ENCODE assay signal across 1 cellular context in the genomic region with DNA sequence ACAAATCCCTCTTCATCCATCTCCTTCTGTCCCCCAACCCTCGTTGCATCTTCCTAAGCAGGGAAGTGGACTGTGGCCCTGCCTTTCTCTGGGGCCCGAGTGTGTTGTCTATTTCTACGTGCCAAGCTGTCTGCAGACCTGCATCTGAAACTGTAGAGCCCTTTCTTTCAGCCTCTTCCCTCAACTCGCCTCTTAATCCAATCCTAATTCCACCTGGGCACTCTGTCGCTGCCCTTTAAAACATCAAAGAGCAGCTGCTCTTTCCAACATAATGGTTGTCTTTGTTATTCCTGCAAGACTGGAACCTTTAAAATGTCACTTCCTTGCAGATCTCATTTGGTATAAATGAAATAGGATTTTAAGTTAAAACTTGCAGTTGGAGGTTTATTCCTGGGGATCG.
TF ChIP-seq lines count a peak whose summit lies in the region.

No MANE protein-coding gene starts in this region.

TF ChIP-seq in GM23338, 12 proteins besides CTCF, POLR2A, EP300 and RAD21 (continued from another document):
- TF ChIP-seq ZNF462 (CRISPR knock-in tag; IDR thresholded peaks at IDR 0.05) (no peak), ZNF114 (CRISPR knock-in tag; IDR thresholded peaks at IDR 0.05) (no peak), EZH2phosphoT487 (IDR thresholded peaks at IDR 0.05; ENCODE audit: unreplicated experiment) (no peak), JUNB (IDR thresholded peaks at IDR 0.05; ENCODE audit: unreplicated experiment) (no peak), REST (IDR thresholded peaks at IDR 0.05; ENCODE audit: unreplicated experiment) (no peak), ZNF331 (CRISPR knock-in tag; IDR thresholded peaks at IDR 0.05; ENCODE audit: low read depth) (no peak)
- TF ChIP-seq, protein P1, sequence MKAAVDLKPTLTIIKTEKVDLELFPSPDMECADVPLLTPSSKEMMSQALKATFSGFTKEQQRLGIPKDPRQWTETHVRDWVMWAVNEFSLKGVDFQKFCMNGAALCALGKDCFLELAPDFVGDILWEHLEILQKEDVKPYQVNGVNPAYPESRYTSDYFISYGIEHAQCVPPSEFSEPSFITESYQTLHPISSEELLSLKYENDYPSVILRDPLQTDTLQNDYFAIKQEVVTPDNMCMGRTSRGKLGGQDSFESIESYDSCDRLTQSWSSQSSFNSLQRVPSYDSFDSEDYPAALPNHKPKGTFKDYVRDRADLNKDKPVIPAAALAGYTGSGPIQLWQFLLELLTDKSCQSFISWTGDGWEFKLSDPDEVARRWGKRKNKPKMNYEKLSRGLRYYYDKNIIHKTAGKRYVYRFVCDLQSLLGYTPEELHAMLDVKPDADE (IDR thresholded peaks at IDR 0.05), result no peak
